In genomic region chr19:46994141-46994686, GRCh38 we compare ENCODE assay signal across 15 cellular contexts. TPM values are rescaled to one million over a fixed set of nuclear protein-coding genes. Genes with fewer than 3 reads are reported as not detected.
DNase-seq lines count a peak whose midpoint lies in the region; ATAC-seq and TF ChIP-seq lines count a peak whose summit lies in the region.
"Had no signal": no experiment of that assay in that cellular context is flagged by ENCODE, and none has a peak within 500 bp of the region (broad histone marks: within the 10 kb centered on the region; RNA-seq: fewer than 3 reads in every experiment).

No MANE protein-coding gene starts in this region.

- intact Hi-C loops in left ventricle myocardium superior (cut with micrococcal nuclease) (loop anchor here (5.0 kb wide), 1 partner anchor 137 kb away; no protein-coding TSS in a partner anchor), left cardiac atrium (cut with DNase I) (loop anchor here (5.0 to 10.0 kb wide), 2 partner anchors 132 to 239 kb away; partner anchors contain the start of gene ARHGAP35 (in 1 of the 2)), ovary (cut with DNase I) (loop anchor here (5.0 to 10.0 kb wide), 4 partner anchors 132 to 242 kb away; partner anchors contain the start of gene ARHGAP35 (in 1 of the 4)), sciatic nerve (cut with DNase I) (loop anchor here (5.0 kb wide), 1 partner anchor 132 kb away; the partner anchor contains the start of gene ARHGAP35)

- no peak overlapping the region for H3K27ac Mint-ChIP-seq in chondrocyte (ENCODE audit: unreplicated experiment)
- no peak overlapping the region for H3K27ac Mint-ChIP-seq in T-helper 17 cell

- peak; percentile 45 for DNase-seq in left ventricle myocardium superior
- no peak for DNase-seq in left cardiac atrium
- DNase-seq in right atrium auricular region (ENCODE audit: low spot score) = no peak
- DNase-seq in ovary = peak in 1 of 5 donors; percentile 52
- DNase-seq in sciatic nerve (ENCODE audit: low spot score) = no peak
- no peak for DNase-seq in chondrocyte (ENCODE audit: low spot score)
- DNase-seq in T-helper 17 cell = no peak
- DNase-seq: BE2C; CD4-positive, alpha-beta memory T cell; DMS79; GOT3; H9 had no signal

- ATAC-seq in left ventricle myocardium superior (no peak), left cardiac atrium (no peak), sciatic nerve (no peak), T-helper 17 cell (no peak)
- ATAC-seq: GM12878 had no signal

- peaks cover 8% of the 10 kb centered on the region for H3K36me3 Mint-ChIP-seq in chondrocyte (ENCODE audit: low read depth)
- no peaks in the 10 kb centered on the region for H3K36me3 Mint-ChIP-seq in T-helper 17 cell (ENCODE audit: low read depth)

- no peak for TF ChIP-seq CTCF in right atrium auricular region (IDR thresholded peaks at IDR 0.05)
- no peak for TF ChIP-seq CTCF in ovary (IDR thresholded peaks at IDR 0.05)
- no peak for TF ChIP-seq CTCF in chondrocyte (IDR thresholded peaks at IDR 0.05)

- H3K4me3 Mint-ChIP-seq in chondrocyte (ENCODE audit: unreplicated experiment) = no peak overlapping the region
- no peak overlapping the region for H3K4me3 Mint-ChIP-seq in T-helper 17 cell
- H3K4me3 Mint-ChIP-seq: CD4-positive, alpha-beta memory T cell; H9 had no signal

- TF ChIP-seq POLR2A in ovary (IDR thresholded peaks at IDR 0.05) = no peak

- H3K27me3 ChIP-seq in right atrium auricular region (no peaks in the 10 kb centered on the region), ovary (no peaks in the 10 kb centered on the region)
- H3K27me3 ChIP-seq: BE2C had no signal

- H3K4me1 Mint-ChIP-seq in chondrocyte (ENCODE audit: low read depth) (peaks cover 10% of the 10 kb centered on the region), T-helper 17 cell (peaks cover 9% of the 10 kb centered on the region)

- no peaks in the 10 kb centered on the region for H3K9me3 Mint-ChIP-seq in chondrocyte (ENCODE audit: low read depth)
- H3K9me3 Mint-ChIP-seq: CD4-positive, alpha-beta memory T cell; H9 had no signal

- H3K4me1 ChIP-seq in right atrium auricular region (peaks cover 0 to 38% of the 10 kb centered on the region in 2 donors), ovary (ENCODE audit: insufficient read depth) (peaks cover 24% of the 10 kb centered on the region)
- H3K4me1 ChIP-seq: BE2C had no signal

- H3K9me3 ChIP-seq in right atrium auricular region (no peaks in the 10 kb centered on the region), ovary (no peaks in the 10 kb centered on the region), T-helper 17 cell (ENCODE audit: control insufficient read depth, low read length, poor library complexity, severe bottlenecking) (no peaks in the 10 kb centered on the region)
- H3K9me3 ChIP-seq: BE2C had no signal

- no peaks in the 10 kb centered on the region for H3K27me3 Mint-ChIP-seq in chondrocyte (ENCODE audit: low read depth)
- H3K27me3 Mint-ChIP-seq in T-helper 17 cell = no peaks in the 10 kb centered on the region
- H3K27me3 Mint-ChIP-seq: CD4-positive, alpha-beta memory T cell had no signal

- peak overlapping the region; percentile 67 to 72 for H3K27ac ChIP-seq in right atrium auricular region
- H3K27ac ChIP-seq in ovary = peak overlapping the region; percentile 60 to 76
- H3K27ac ChIP-seq: C4-2B had no signal

- H3K36me3 ChIP-seq in right atrium auricular region (peaks cover 37% of the 10 kb centered on the region), ovary (no peaks in the 10 kb centered on the region)

- WGBS in ovary, 3 donors = 80 to 83% (median 82%) methylated on average over 17 of the region's 17 CpGs

- TF ChIP-seq EP300 in ovary (IDR thresholded peaks at IDR 0.05) = no peak

- H3K4me3 ChIP-seq in right atrium auricular region (no peak overlapping the region), ovary (no peak overlapping the region)
- H3K4me3 ChIP-seq: GM12878 had no signal

RNA-seq across cellular contexts. Expression of gene NPAS1, which starts 25.4 kb away (rescaled TPM):
- total RNA-seq in left ventricle myocardium superior = 0.32 TPM
- total RNA-seq in left cardiac atrium = 1 to 10 TPM in 1 of 2 donors, under 1 TPM in 1; 0.44 to 1.2 TPM
- under 1 TPM in 1 of 2 donors, not detected in 1; 0.39 TPM for total RNA-seq in right atrium auricular region
- under 1 TPM in 4 of 7 donors, not detected in 3; 0.15 to 0.57 (median 0.35) TPM for total RNA-seq in ovary
- polyA plus RNA-seq in ovary = under 1 TPM in 1 of 2 donors, not detected in 1; 0.31 TPM
- total RNA-seq in sciatic nerve = 0.89 TPM
- 1.0 to 1.8 TPM (median 1.7 TPM) in 3 replicates for total RNA-seq in chondrocyte
- total RNA-seq in T-helper 17 cell = under 1 TPM; 0.47 to 0.76 TPM
- total RNA-seq: HT-29 had no signal
- polyA plus RNA-seq: CD4-positive, alpha-beta memory T cell had no signal

RNA-seq across cellular contexts. Expression of gene TMEM160, which starts 54.2 kb away (rescaled TPM):
- total RNA-seq in left ventricle myocardium superior (31.6 TPM), left cardiac atrium (10 to 100 TPM; 30.6 to 35.8 TPM), right atrium auricular region (10 to 100 TPM; 47.8 to 51.0 TPM), ovary (10 to 100 TPM; 13.9 to 49.1 (median 19.3) TPM), sciatic nerve (19.3 TPM), chondrocyte (35.8 to 37.6 TPM (median 37.3 TPM) in 3 replicates), T-helper 17 cell (10 to 100 TPM; 22.2 to 26.1 TPM)
- polyA plus RNA-seq in ovary = 1 to 10 TPM in 1 of 2 donors, not detected in 1; 8.6 TPM
